Comparison of ENCODE assay signal across 9 cellular contexts in genomic region chr15:81256916-81257315, GRCh38.
DNase-seq lines count a peak whose midpoint lies in the region; ATAC-seq and TF ChIP-seq lines count a peak whose summit lies in the region.
"Had no signal": no experiment of that assay in that cellular context is flagged by ENCODE, and none has a peak within 500 bp of the region (broad histone marks: within the 10 kb centered on the region; RNA-seq: fewer than 3 reads in every experiment).

No MANE protein-coding gene starts in this region.

- no peak overlapping the region for H3K4me3 ChIP-seq in epithelial cell of proximal tubule (ENCODE audit: low read depth, low read length)
- H3K4me3 ChIP-seq in ovary, result no peak overlapping the region
- H3K4me3 ChIP-seq in lower leg skin (ENCODE audit: low read depth, poor library complexity, severe bottlenecking), result no peak overlapping the region

- H3K4me3 Mint-ChIP-seq in endothelial cell (ENCODE audit: unreplicated experiment), result no peak overlapping the region
- H3K4me3 Mint-ChIP-seq: activated CD4-positive, alpha-beta T cell treated with anti-CD3 and anti-CD28 coated beads for 36 hours had no signal

- H3K36me3 Mint-ChIP-seq in endothelial cell (ENCODE audit: low read depth, unreplicated experiment), result no peaks in the 10 kb centered on the region

- no peaks in the 10 kb centered on the region for H3K9me3 Mint-ChIP-seq in endothelial cell (ENCODE audit: unreplicated experiment)

- TF ChIP-seq EP300 in ovary (IDR thresholded peaks at IDR 0.05), result no peak

- no peaks in the 10 kb centered on the region for H3K9me3 ChIP-seq in ovary

- DNase-seq in GM10266 (ENCODE audit: extremely low spot score) (no peak), NCI-H82 (lab: John Stamatoyannopoulos, UW) (peak; percentile 30), epithelial cell of proximal tubule (ENCODE audit: low read depth) (no peak), ovary (no peak), endothelial cell (ENCODE audit: low spot score) (no peak), COLO668 (lab: John Stamatoyannopoulos, UW; ENCODE audit: unreplicated experiment) (no peak), lower leg skin (ENCODE audit: low spot score in 2 of 2) (no peak)
- DNase-seq: activated CD4-positive, alpha-beta T cell treated with anti-CD3 and anti-CD28 coated beads for 36 hours had no signal

- no peak overlapping the region for H3K27ac ChIP-seq in ovary

- peaks cover 18% of the 10 kb centered on the region for H3K4me1 Mint-ChIP-seq in endothelial cell (ENCODE audit: unreplicated experiment)
- H3K4me1 Mint-ChIP-seq: activated CD4-positive, alpha-beta T cell treated with anti-CD3 and anti-CD28 coated beads for 36 hours had no signal

- no peaks in the 10 kb centered on the region for H3K27me3 ChIP-seq in ovary

- H3K27me3 Mint-ChIP-seq in endothelial cell (ENCODE audit: unreplicated experiment), result no peaks in the 10 kb centered on the region

- ATAC-seq in HG03039 (IDR thresholded peaks at IDR 0.05; ENCODE audit: unreplicated experiment), result no peak
- ATAC-seq: activated CD4-positive, alpha-beta T cell treated with anti-CD3 and anti-CD28 coated beads for 36 hours had no signal

- TF ChIP-seq CTCF in GM10266 (IDR thresholded peaks at IDR 0.05; ENCODE audit: control insufficient read depth, insufficient read depth, low read depth, missing control alignments) (peak; percentile 19), epithelial cell of proximal tubule (conservative IDR thresholded peaks at IDR 0.05; ENCODE audit: low read depth, low read length) (peak; percentile 62), ovary (IDR thresholded peaks at IDR 0.05) (peak in 2 of 3 donors; percentile 57 to 58), endothelial cell (IDR thresholded peaks at IDR 0.05; ENCODE audit: unreplicated experiment) (no peak), lower leg skin (IDR thresholded peaks at IDR 0.05) (no peak)

- H3K36me3 ChIP-seq in ovary, result no peaks in the 10 kb centered on the region

- WGBS in ovary, 3 donors, result 21 to 26% (median 23%) methylated on average over 1 of the region's 1 CpG
- WGBS in lower leg skin, 2 donors, result 18 to 28% methylated on average over 1 of the region's 1 CpG

- H3K27ac Mint-ChIP-seq in endothelial cell (ENCODE audit: unreplicated experiment), result no peak overlapping the region
- H3K27ac Mint-ChIP-seq: activated CD4-positive, alpha-beta T cell treated with anti-CD3 and anti-CD28 coated beads for 36 hours had no signal

- TF ChIP-seq POLR2A in ovary (IDR thresholded peaks at IDR 0.05) (no peak), lower leg skin (IDR thresholded peaks at IDR 0.05) (no peak)

- H3K4me1 ChIP-seq in ovary (ENCODE audit: insufficient read depth), result no peaks in the 10 kb centered on the region

- intact Hi-C loops in ovary (cut with DNase I) (loop anchor here in 1 of 4 donors (2.0 to 10.0 kb wide), 2 partner anchors 62 to 102 kb away; partner anchors contain the start of gene IL16), lower leg skin (cut with DNase I; ENCODE audit: low total_unique reads) (no loop called here)

Comparison
In these comparisons a context has a peak if more than half of its experiments do, and no peak if none do; other contexts are left out.
1. CTCF ChIP-seq: peak in GM10266 (single experiment), epithelial cell of proximal tubule (single experiment) and ovary (2 of 3); none in endothelial cell (single experiment) and lower leg skin (0 of 3).